In genomic region chr1:67939942-67940341, GRCh38 we compare ENCODE assay signal across 12 cellular contexts.
"Had no signal": no experiment of that assay in that cellular context is flagged by ENCODE, and none has a peak within 500 bp of the region (broad histone marks: within the 10 kb centered on the region; RNA-seq: fewer than 3 reads in every experiment).

No MANE protein-coding gene starts in this region.

- H3K4me3 ChIP-seq: lower lobe of right lung, skin epidermis, thyroid gland, uterus had no signal

- H3K27me3 Mint-ChIP-seq: activated CD4-positive, alpha-beta memory T cell treated with anti-CD3 and anti-CD28 coated beads for 36 hours; activated naive CD8-positive, alpha-beta T cell treated with anti-CD3 and anti-CD28 coated beads, Interleukin-2, amount 10 ng/mL, durations not matched to agents 7 days and 5 days had no signal

- H3K27ac Mint-ChIP-seq: activated CD4-positive, alpha-beta memory T cell treated with anti-CD3 and anti-CD28 coated beads for 36 hours; activated naive CD8-positive, alpha-beta T cell treated with anti-CD3 and anti-CD28 coated beads, Interleukin-2, amount 10 ng/mL, durations not matched to agents 7 days and 5 days; natural killer cell; T-cell had no signal

- H3K4me1 ChIP-seq: lower lobe of right lung, uterus had no signal

- H3K36me3 ChIP-seq: lower lobe of right lung, thyroid gland, uterus had no signal

- H3K27ac ChIP-seq: lower lobe of right lung, skin epidermis, thyroid gland, uterus, VCaP had no signal

- DNase-seq: activated CD4-positive, alpha-beta memory T cell treated with anti-CD3 and anti-CD28 coated beads for 36 hours; activated naive CD8-positive, alpha-beta T cell treated with anti-CD3 and anti-CD28 coated beads, Interleukin-2, amount 10 ng/mL, durations not matched to agents 7 days and 5 days; anterior cingulate cortex; kidney; lower lobe of right lung; natural killer cell; T-cell; T1000; thyroid gland; uterus had no signal

- H3K36me3 Mint-ChIP-seq: activated CD4-positive, alpha-beta memory T cell treated with anti-CD3 and anti-CD28 coated beads for 36 hours; activated naive CD8-positive, alpha-beta T cell treated with anti-CD3 and anti-CD28 coated beads, Interleukin-2, amount 10 ng/mL, durations not matched to agents 7 days and 5 days; natural killer cell; T-cell had no signal

- H3K4me3 Mint-ChIP-seq: activated CD4-positive, alpha-beta memory T cell treated with anti-CD3 and anti-CD28 coated beads for 36 hours; activated naive CD8-positive, alpha-beta T cell treated with anti-CD3 and anti-CD28 coated beads, Interleukin-2, amount 10 ng/mL, durations not matched to agents 7 days and 5 days; natural killer cell; T-cell had no signal

- ATAC-seq: lower lobe of right lung, natural killer cell, T-cell had no signal

- H3K9me3 ChIP-seq: lower lobe of right lung, thyroid gland, uterus had no signal

- H3K27me3 ChIP-seq: thyroid gland, uterus had no signal

- H3K4me1 Mint-ChIP-seq: activated naive CD8-positive, alpha-beta T cell treated with anti-CD3 and anti-CD28 coated beads, Interleukin-2, amount 10 ng/mL, durations not matched to agents 7 days and 5 days; natural killer cell; T-cell had no signal

- H3K9me3 Mint-ChIP-seq: activated CD4-positive, alpha-beta memory T cell treated with anti-CD3 and anti-CD28 coated beads for 36 hours; activated naive CD8-positive, alpha-beta T cell treated with anti-CD3 and anti-CD28 coated beads, Interleukin-2, amount 10 ng/mL, durations not matched to agents 7 days and 5 days; T-cell had no signal
